14 cellular contexts compared by ENCODE assay signal in the genomic region with DNA sequence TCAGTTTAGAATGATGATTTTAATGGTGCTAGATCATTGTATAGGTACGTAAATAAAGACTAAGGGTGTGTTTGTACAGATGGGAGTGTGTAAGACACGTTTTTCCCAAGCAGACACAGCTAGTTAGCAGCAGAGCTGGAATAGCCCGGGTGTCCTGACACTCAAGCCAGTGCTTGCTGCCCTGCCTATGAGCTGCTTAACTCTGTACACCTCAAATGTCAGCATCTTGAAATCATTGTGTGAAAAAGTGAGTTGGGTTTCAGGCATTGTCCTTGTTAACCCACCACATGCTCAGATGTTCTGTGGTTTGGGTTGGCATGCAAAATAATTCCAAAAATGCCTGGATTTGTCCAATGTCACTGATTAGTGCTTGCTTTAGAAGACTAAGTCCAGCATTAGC. TPM values are rescaled to one million over a fixed set of nuclear protein-coding genes. Genes with fewer than 3 reads are reported as not detected.
DNase-seq lines count a peak whose midpoint lies in the region; ATAC-seq and TF ChIP-seq lines count a peak whose summit lies in the region.
"Had no signal": no experiment of that assay in that cellular context is flagged by ENCODE, and none has a peak within 500 bp of the region (broad histone marks: within the 10 kb centered on the region; RNA-seq: fewer than 3 reads in every experiment).

No MANE protein-coding gene starts in this region.

- peak overlapping the region; percentile 79 for H3K27ac Mint-ChIP-seq in activated T-helper 1 cell treated with anti-CD3 and anti-CD28 coated beads, Interleukin-12 subunit alpha, Interleukin-12 subunit beta, Interleukin-2, Interleukin-4 antibody, amounts not matched to agents 30 ng/mL and 10 ng/mL and 1 ng/mL, durations not matched to agents 14 hours and 24 hours and 36 hours
- H3K27ac Mint-ChIP-seq in naive B cell, result peak overlapping the region in 5 of 6 donors; percentile 30 to 92 (median 85)
- H3K27ac Mint-ChIP-seq: WTC11 had no signal

- ATAC-seq in naive B cell (ENCODE audit: low read depth in 2 of 2), result no peak
- ATAC-seq in omental fat pad (ENCODE audit: low FRiP score), result no peak
- ATAC-seq: WTC11 had no signal

- peak; percentile 14 for DNase-seq in NCI-H146 (lab: John Stamatoyannopoulos, UW)
- no peak for DNase-seq in NCI-H146 treated with DMSO at 0.1 percent for 48 hours (lab: John Stamatoyannopoulos, UW; ENCODE audit: unreplicated experiment)
- no peak for DNase-seq in activated T-helper 1 cell treated with anti-CD3 and anti-CD28 coated beads, Interleukin-12 subunit alpha, Interleukin-12 subunit beta, Interleukin-2, Interleukin-4 antibody, amounts not matched to agents 30 ng/mL and 10 ng/mL and 1 ng/mL, durations not matched to agents 14 hours and 24 hours and 36 hours (ENCODE audit: low spot score)
- DNase-seq in naive B cell, result no peak
- no peak for DNase-seq in omental fat pad (ENCODE audit: low spot score)
- DNase-seq in G401 (ENCODE audit: low spot score), result no peak
- DNase-seq in NCI-H2107 (lab: John Stamatoyannopoulos, UW), result no peak
- DNase-seq: 8988T, activated gamma-delta T cell had no signal

- H3K4me3 Mint-ChIP-seq in activated T-helper 1 cell treated with anti-CD3 and anti-CD28 coated beads, Interleukin-12 subunit alpha, Interleukin-12 subunit beta, Interleukin-2, Interleukin-4 antibody, amounts not matched to agents 30 ng/mL and 10 ng/mL and 1 ng/mL, durations not matched to agents 14 hours and 24 hours and 36 hours, result peak overlapping the region; percentile 69
- H3K4me3 Mint-ChIP-seq in naive B cell, result peak overlapping the region in 6 of 8 donors; percentile 51 to 92 (median 82)
- H3K4me3 Mint-ChIP-seq: WTC11 had no signal

- H3K9me3 Mint-ChIP-seq in activated T-helper 1 cell treated with anti-CD3 and anti-CD28 coated beads, Interleukin-12 subunit alpha, Interleukin-12 subunit beta, Interleukin-2, Interleukin-4 antibody, amounts not matched to agents 30 ng/mL and 10 ng/mL and 1 ng/mL, durations not matched to agents 14 hours and 24 hours and 36 hours, result no peaks in the 10 kb centered on the region
- no peaks in the 10 kb centered on the region for H3K9me3 Mint-ChIP-seq in naive B cell
- H3K9me3 Mint-ChIP-seq: central memory CD8-positive, alpha-beta T cell; WTC11 had no signal

- peak overlapping the region; percentile 16; the same call in 1 of the 2 replicates for H3K4me3 ChIP-seq in GM08714 (ENCODE audit: low read length)
- H3K4me3 ChIP-seq: skin epidermis, thyroid gland had no signal

- no peak for TF ChIP-seq CTCF in omental fat pad (IDR thresholded peaks at IDR 0.05)

- no peaks in the 10 kb centered on the region for H3K36me3 Mint-ChIP-seq in activated T-helper 1 cell treated with anti-CD3 and anti-CD28 coated beads, Interleukin-12 subunit alpha, Interleukin-12 subunit beta, Interleukin-2, Interleukin-4 antibody, amounts not matched to agents 30 ng/mL and 10 ng/mL and 1 ng/mL, durations not matched to agents 14 hours and 24 hours and 36 hours (ENCODE audit: low read depth)
- H3K36me3 Mint-ChIP-seq in naive B cell, result no peaks in the 10 kb centered on the region
- H3K36me3 Mint-ChIP-seq: WTC11 had no signal

- H3K4me1 Mint-ChIP-seq in activated T-helper 1 cell treated with anti-CD3 and anti-CD28 coated beads, Interleukin-12 subunit alpha, Interleukin-12 subunit beta, Interleukin-2, Interleukin-4 antibody, amounts not matched to agents 30 ng/mL and 10 ng/mL and 1 ng/mL, durations not matched to agents 14 hours and 24 hours and 36 hours (ENCODE audit: low read depth), result peaks cover 38% of the 10 kb centered on the region
- peaks cover 27 to 66% (median 49%) of the 10 kb centered on the region in 3 donors for H3K4me1 Mint-ChIP-seq in naive B cell

- H3K27me3 Mint-ChIP-seq in activated T-helper 1 cell treated with anti-CD3 and anti-CD28 coated beads, Interleukin-12 subunit alpha, Interleukin-12 subunit beta, Interleukin-2, Interleukin-4 antibody, amounts not matched to agents 30 ng/mL and 10 ng/mL and 1 ng/mL, durations not matched to agents 14 hours and 24 hours and 36 hours (ENCODE audit: insufficient read depth), result no peaks in the 10 kb centered on the region
- H3K27me3 Mint-ChIP-seq in naive B cell, result no peaks in the 10 kb centered on the region
- H3K27me3 Mint-ChIP-seq: central memory CD8-positive, alpha-beta T cell had no signal

- in situ Hi-C loops in G401 (cut with HindIII; ENCODE audit: low sequenced_read_pairs), result no loop called here

- intact Hi-C loops in activated T-helper 1 cell treated with anti-CD3 and anti-CD28 coated beads, Interleukin-12 subunit alpha, Interleukin-12 subunit beta, Interleukin-2, Interleukin-4 antibody, amounts not matched to agents 30 ng/mL and 10 ng/mL and 1 ng/mL, durations not matched to agents 14 hours and 24 hours and 36 hours (cut with micrococcal nuclease), result loop anchor here (1.0 to 2.0 kb wide), 3 partner anchors 8 to 175 kb away; a partner anchor contains a TSS

RNA-seq across cellular contexts. Expression of a gene that starts 13.0 kb away (rescaled TPM):
- total RNA-seq in activated T-helper 1 cell treated with anti-CD3 and anti-CD28 coated beads, Interleukin-12 subunit alpha, Interleukin-12 subunit beta, Interleukin-2, Interleukin-4 antibody, amounts not matched to agents 30 ng/mL and 10 ng/mL and 1 ng/mL, durations not matched to agents 14 hours and 24 hours and 36 hours, result 19.2 and 20.5 TPM in 2 replicates
- 1 to 10 TPM in 1 of 6 donors, under 1 TPM in 5; 0.03 to 1.2 (median 0.53) TPM for polyA plus RNA-seq in naive B cell (ENCODE audit: low read depth in 6 of 6)
- total RNA-seq in omental fat pad, result 10 to 100 TPM in 3 of 4 donors, 1 to 10 TPM in 1; 8.6 to 17.8 (median 11.4) TPM
- total RNA-seq in G401 (2014; rRNA removed; shearing (Covaris generic)), result 2.0 and 3.7 TPM in 2 replicates

RNA-seq across cellular contexts. Expression of a gene that starts 45.0 kb away (rescaled TPM):
- total RNA-seq in activated T-helper 1 cell treated with anti-CD3 and anti-CD28 coated beads, Interleukin-12 subunit alpha, Interleukin-12 subunit beta, Interleukin-2, Interleukin-4 antibody, amounts not matched to agents 30 ng/mL and 10 ng/mL and 1 ng/mL, durations not matched to agents 14 hours and 24 hours and 36 hours, result 92.8 and 98.0 TPM in 2 replicates
- 100 to 1,000 TPM; 192 to 245 (median 213) TPM for polyA plus RNA-seq in naive B cell (ENCODE audit: low read depth in 6 of 6)
- total RNA-seq in omental fat pad, result 10 to 100 TPM; 30.5 to 38.9 (median 36.3) TPM
- 57.2 and 68.9 TPM in 2 replicates for total RNA-seq in G401 (2014; rRNA removed; shearing (Covaris generic))
